8 cellular contexts compared by ENCODE assay signal in the genomic region with DNA sequence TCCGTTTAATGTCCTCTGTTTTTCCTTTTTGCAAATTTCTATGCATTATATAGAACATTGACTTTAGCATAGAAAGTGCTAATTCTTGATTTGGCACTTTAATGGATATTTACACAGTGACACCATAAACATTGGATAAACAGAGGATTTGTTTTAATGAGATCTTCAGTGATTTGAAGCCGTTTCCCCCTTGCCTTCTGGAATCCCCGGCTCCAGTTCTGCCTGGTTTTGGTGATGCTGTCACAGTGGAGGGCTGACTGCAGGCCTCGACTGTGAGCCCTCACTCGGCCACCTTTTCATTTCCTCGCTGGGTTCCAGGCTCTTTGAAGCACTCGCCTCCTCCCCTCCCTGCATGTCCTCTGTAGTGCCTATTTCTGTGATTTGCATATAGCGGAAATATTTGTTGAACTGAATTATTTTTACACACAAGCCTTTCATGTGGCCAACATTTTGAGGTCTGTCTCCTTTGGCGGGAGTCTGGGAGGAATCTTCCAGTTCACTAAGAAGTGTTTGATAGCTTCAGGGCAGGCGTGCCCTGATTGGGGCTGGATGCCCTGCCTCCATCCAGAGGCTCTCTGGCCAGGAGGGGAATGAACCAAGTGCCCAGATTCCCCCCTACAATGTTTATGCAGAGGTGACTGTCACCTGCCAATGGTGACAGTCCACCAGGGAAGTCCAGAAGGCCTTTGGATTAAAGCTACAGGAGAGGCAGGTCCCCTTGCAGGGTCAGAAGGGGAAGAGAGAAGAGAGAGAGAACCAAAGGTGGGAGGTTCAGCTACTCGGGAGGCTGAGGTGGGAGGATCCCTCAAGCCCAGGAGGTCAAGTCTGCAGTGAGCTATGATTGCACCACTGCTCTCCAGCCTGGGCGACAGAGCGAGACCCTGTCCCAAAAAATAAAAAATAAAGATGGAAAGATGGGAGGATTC.
A peak's percentile ranks its signal among the peaks of the same experiment; 100 is the strongest.
DNase-seq lines count a peak whose midpoint lies in the region; ATAC-seq and TF ChIP-seq lines count a peak whose summit lies in the region.

No MANE protein-coding gene starts in this region.

- H3K9me2 ChIP-seq in GM23338 (ENCODE audit: insufficient read depth) = no peaks in the 10 kb centered on the region

- peaks cover 3% of the 10 kb centered on the region; the same call in 1 of the 3 replicates for H3K36me3 Mint-ChIP-seq in GM23338 (ENCODE audit: low read depth)
- H3K36me3 Mint-ChIP-seq in activated CD8-positive, alpha-beta T cell treated with anti-CD3 and anti-CD28 coated beads, Interleukin-2, amount 10 ng/mL, durations not matched to agents 7 days and 5 days (ENCODE audit: low read depth) = no peaks in the 10 kb centered on the region

- peaks cover 100% of the 10 kb centered on the region for H3K79me2 ChIP-seq in GM23338 (replicated peaks; ENCODE audit: insufficient read depth)

- CTCF ChIA-PET in activated CD8-positive, alpha-beta T cell treated with anti-CD3 and anti-CD28 coated beads, Interleukin-2, amount 10 ng/mL, durations not matched to agents 7 days and 5 days (lab: Charles Lee) = no interaction called here

- no peaks in the 10 kb centered on the region; the same call in 2 of the 3 replicates for H3K9me3 Mint-ChIP-seq in GM23338
- no peaks in the 10 kb centered on the region for H3K9me3 Mint-ChIP-seq in activated CD8-positive, alpha-beta T cell treated with anti-CD3 and anti-CD28 coated beads, Interleukin-2, amount 10 ng/mL, durations not matched to agents 7 days and 5 days (ENCODE audit: insufficient read depth)

- no peak overlapping the region for H3K27ac Mint-ChIP-seq in GM23338
- peak overlapping the region; percentile 4 for H3K27ac Mint-ChIP-seq in activated CD8-positive, alpha-beta T cell treated with anti-CD3 and anti-CD28 coated beads, Interleukin-2, amount 10 ng/mL, durations not matched to agents 7 days and 5 days

- POLR2A ChIA-PET in activated CD8-positive, alpha-beta T cell treated with anti-CD3 and anti-CD28 coated beads, Interleukin-2, amount 10 ng/mL, durations not matched to agents 7 days and 5 days (lab: Charles Lee) = no interaction called here

- H3K4me1 ChIP-seq in GM23338 (ENCODE audit: insufficient read depth) (peaks cover 33% of the 10 kb centered on the region), gastrocnemius medialis (peaks cover 55 to 59% of the 10 kb centered on the region in 2 donors), vagina (peaks cover 42% of the 10 kb centered on the region)

- peaks cover 52% of the 10 kb centered on the region for H3K4me1 Mint-ChIP-seq in GM23338
- peaks cover 30% of the 10 kb centered on the region for H3K4me1 Mint-ChIP-seq in activated CD8-positive, alpha-beta T cell treated with anti-CD3 and anti-CD28 coated beads, Interleukin-2, amount 10 ng/mL, durations not matched to agents 7 days and 5 days (ENCODE audit: low read depth)

- H4K20me1 ChIP-seq in GM23338 (replicated peaks; ENCODE audit: insufficient read depth) = peaks cover 68% of the 10 kb centered on the region

- no peak overlapping the region for H3K4me3 ChIP-seq in GM23338
- H3K4me3 ChIP-seq in gastrocnemius medialis = no peak overlapping the region
- no peak overlapping the region for H3K4me3 ChIP-seq in vagina

- 0 out of 2 replicates have a peak, but pooled peaks cover 14% of the 10 kb centered on the region for H3F3A ChIP-seq in GM23338 (replicated peaks; ENCODE audit: low read depth)

- ATAC-seq in GM23338 (peak; percentile 26), gastrocnemius medialis (no peak)
- peak; percentile 92 for ATAC-seq in activated CD8-positive, alpha-beta T cell treated with anti-CD3 and anti-CD28 coated beads, Interleukin-2, amount 10 ng/mL, durations not matched to agents 7 days and 5 days

- H3K36me3 ChIP-seq in GM23338 (ENCODE audit: insufficient read depth) = no peaks in the 10 kb centered on the region
- no peaks in the 10 kb centered on the region for H3K36me3 ChIP-seq in gastrocnemius medialis
- no peaks in the 10 kb centered on the region for H3K36me3 ChIP-seq in vagina

- peaks cover 4% of the 10 kb centered on the region for H3K27me3 Mint-ChIP-seq in GM23338 (ENCODE audit: insufficient read depth, low read depth, poor library complexity)
- H3K27me3 Mint-ChIP-seq in activated CD8-positive, alpha-beta T cell treated with anti-CD3 and anti-CD28 coated beads, Interleukin-2, amount 10 ng/mL, durations not matched to agents 7 days and 5 days (ENCODE audit: low read depth) = no peaks in the 10 kb centered on the region

- peak; percentile 63 for DNase-seq in NCI-H82 (lab: John Stamatoyannopoulos, UW)
- DNase-seq in NCI-H82 treated with DMSO at 0.1 percent for 48 hours (lab: John Stamatoyannopoulos, UW; ENCODE audit: unreplicated experiment) = no peak
- no peak for DNase-seq in GM23338 (ENCODE audit: low spot score)
- peak; percentile 60 for DNase-seq in activated CD8-positive, alpha-beta T cell treated with anti-CD3 and anti-CD28 coated beads, Interleukin-2, amount 10 ng/mL, durations not matched to agents 7 days and 5 days
- no peak for DNase-seq in gastrocnemius medialis
- no peak for DNase-seq in NCI-H2107 (lab: John Stamatoyannopoulos, UW)
- DNase-seq in vagina (ENCODE audit: extremely low spot score in 2 of 2) = no peak
- DNase-seq in stimulated activated CD4-positive, alpha-beta T cell treated with anti-CD3 and anti-CD28 coated beads, Interleukin-4, amount 100 ng/mL, for 1 hour = no peak

- H3K9me3 ChIP-seq in gastrocnemius medialis = no peaks in the 10 kb centered on the region
- no peaks in the 10 kb centered on the region for H3K9me3 ChIP-seq in vagina

- H3K4me2 ChIP-seq in GM23338 = no peak overlapping the region

- H3K4me3 Mint-ChIP-seq in GM23338 = no peak overlapping the region
- no peak overlapping the region for H3K4me3 Mint-ChIP-seq in activated CD8-positive, alpha-beta T cell treated with anti-CD3 and anti-CD28 coated beads, Interleukin-2, amount 10 ng/mL, durations not matched to agents 7 days and 5 days

- intact Hi-C loops in gastrocnemius medialis (cut with DNase I; ENCODE audit: low total_unique reads) (loop anchor here (10.0 kb wide), 1 partner anchor 260 kb away; no protein-coding TSS in a partner anchor), vagina (cut with DNase I) (no loop called here)

- in situ Hi-C loops in gastrocnemius medialis (cut with MboI; ENCODE audit: low sequenced_read_pairs in 4 of 4) = no loop called here

- TF ChIP-seq POLR2A in gastrocnemius medialis (IDR thresholded peaks at IDR 0.05) = no peak
- no peak for TF ChIP-seq POLR2A in vagina (IDR thresholded peaks at IDR 0.05)

- no peak overlapping the region for H2AFZ ChIP-seq in GM23338

- H3K27me3 ChIP-seq in GM23338 (ENCODE audit: insufficient read depth) = no peaks in the 10 kb centered on the region
- no peaks in the 10 kb centered on the region for H3K27me3 ChIP-seq in gastrocnemius medialis
- no peaks in the 10 kb centered on the region for H3K27me3 ChIP-seq in vagina

- H3K27ac ChIP-seq in GM23338 (ENCODE audit: low read depth) (no peak overlapping the region), gastrocnemius medialis (peak overlapping the region; percentile 92 to 95 (median 94)), vagina (no peak overlapping the region)

- TF ChIP-seq CTCF in GM23338 (conservative IDR thresholded peaks at IDR 0.05; ENCODE audit: low read depth in 2 of 2) (no peak), gastrocnemius medialis (IDR thresholded peaks at IDR 0.05 in 4 of 5, conservative IDR thresholded peaks at IDR 0.05 in 1 of 5) (no peak), vagina (IDR thresholded peaks at IDR 0.05) (no peak)

TF ChIP-seq in GM23338, 12 proteins besides CTCF, POLR2A, EP300 and RAD21:
- TF ChIP-seq REST (IDR thresholded peaks at IDR 0.05; ENCODE audit: unreplicated experiment) (no peak), NANOG (IDR thresholded peaks at IDR 0.05; ENCODE audit: borderline replicate concordance) (no peak)

Comparison
In these comparisons a context has a peak if more than half of its experiments do, and no peak if none do; other contexts are left out.
1. DNase-seq: peak in NCI-H82 (single experiment) and activated CD8-positive, alpha-beta T cell treated with anti-CD3 and anti-CD28 coated beads, Interleukin-2, amount 10 ng/mL, durations not matched to agents 7 days and 5 days (single experiment); none in NCI-H82 treated with DMSO at 0.1 percent for 48 hours (single experiment), GM23338 (single experiment), gastrocnemius medialis (0 of 2), NCI-H2107 (single experiment), vagina (0 of 2) and stimulated activated CD4-positive, alpha-beta T cell treated with anti-CD3 and anti-CD28 coated beads, Interleukin-4, amount 100 ng/mL, for 1 hour (single experiment).
2. ATAC-seq: peak in GM23338 (single experiment) and activated CD8-positive, alpha-beta T cell treated with anti-CD3 and anti-CD28 coated beads, Interleukin-2, amount 10 ng/mL, durations not matched to agents 7 days and 5 days (single experiment); none in gastrocnemius medialis (0 of 2).
3. H3K27ac ChIP-seq: peak in gastrocnemius medialis (4 of 4); none in GM23338 (single experiment) and vagina (single experiment).